In the genomic region with DNA sequence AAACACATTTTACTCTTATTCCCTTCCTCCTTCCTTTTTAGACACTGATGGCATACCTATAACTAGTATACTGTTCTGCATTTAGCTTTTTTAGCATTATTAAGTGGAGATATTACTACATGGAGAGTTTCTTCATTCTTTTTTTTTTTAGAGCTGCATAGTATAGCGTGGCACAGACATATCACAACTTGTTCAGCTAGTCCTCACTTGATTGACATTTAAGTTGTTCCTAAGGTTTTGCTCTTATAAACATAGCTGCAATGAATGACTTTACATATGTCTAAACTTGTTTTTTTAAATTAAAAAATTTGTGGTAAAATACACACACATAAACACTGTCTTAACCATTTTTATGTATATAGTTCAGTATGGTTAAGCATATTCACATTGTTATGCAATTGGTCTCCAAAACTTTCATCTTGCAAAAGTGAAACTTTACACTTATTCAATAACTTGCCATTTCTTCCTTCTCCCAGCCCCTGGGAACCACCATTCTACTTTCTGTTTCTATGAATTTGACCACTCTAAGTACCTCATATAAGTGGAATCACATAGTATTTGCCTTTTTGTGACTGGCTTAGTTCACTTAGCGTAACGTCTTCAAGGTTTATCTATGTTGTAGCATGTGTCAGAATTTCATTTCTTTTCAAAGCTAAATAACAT, we compare ENCODE assay signal across 36 cellular contexts. TPM values are rescaled to one million over a fixed set of nuclear protein-coding genes. Genes with fewer than 3 reads are reported as not detected.
DNase-seq lines count a peak whose midpoint lies in the region; ATAC-seq, FAIRE-seq and TF ChIP-seq lines count a peak whose summit lies in the region.
"Had no signal": no experiment of that assay in that cellular context is flagged by ENCODE, and none has a peak within 500 bp of the region (broad histone marks: within the 10 kb centered on the region; RNA-seq: fewer than 3 reads in every experiment).

No MANE protein-coding gene starts in this region.

- H3K9me3 Mint-ChIP-seq in activated CD4-positive, alpha-beta T cell treated with anti-CD3 and anti-CD28 coated beads, Interleukin-2, amount 10 ng/mL, durations not matched to agents 24 days and 14 days: no peaks in the 10 kb centered on the region
- H3K9me3 Mint-ChIP-seq in activated CD4-positive, alpha-beta T cell treated with anti-CD3 and anti-CD28 coated beads, Interleukin-2, amount 10 ng/mL, durations not matched to agents 7 days and 5 days: no peaks in the 10 kb centered on the region
- H3K9me3 Mint-ChIP-seq: activated naive CD8-positive, alpha-beta T cell treated with anti-CD3 and anti-CD28 coated beads for 36 hours; CD4-positive, alpha-beta T cell; neural crest cell had no signal

- TF ChIP-seq CTCF in GM12878 (IDR thresholded peaks at IDR 0.05 in 2 of 3, conservative IDR thresholded peaks at IDR 0.05 in 1 of 3; ENCODE audit: control insufficient read depth in 2 of 3, extremely low read depth in 1 of 3, insufficient read depth in 1 of 3, low read depth in 3 of 3, low read length in 3 of 3): no peak
- TF ChIP-seq CTCF in esophagus squamous epithelium (IDR thresholded peaks at IDR 0.05): no peak

- no peak for TF ChIP-seq EP300 in GM12878 (IDR thresholded peaks at IDR 0.05; ENCODE audit: borderline replicate concordance in 1 of 2, control insufficient read depth in 1 of 2, low read depth in 2 of 2, low read length in 2 of 2)

- no peaks in the 10 kb centered on the region for H3K27me3 ChIP-seq in GM12878 (replicated peaks in 1 of 2; ENCODE audit: control insufficient read depth in 2 of 2, insufficient read depth in 2 of 2, low read length in 1 of 2)
- no peaks in the 10 kb centered on the region for H3K27me3 ChIP-seq in esophagus squamous epithelium
- H3K27me3 ChIP-seq: suprapubic skin, upper lobe of right lung had no signal

- H3K36me3 Mint-ChIP-seq in activated CD4-positive, alpha-beta T cell treated with anti-CD3 and anti-CD28 coated beads, Interleukin-2, amount 10 ng/mL, durations not matched to agents 24 days and 14 days (ENCODE audit: low read depth): no peaks in the 10 kb centered on the region
- H3K36me3 Mint-ChIP-seq in activated CD4-positive, alpha-beta T cell treated with anti-CD3 and anti-CD28 coated beads, Interleukin-2, amount 10 ng/mL, durations not matched to agents 7 days and 5 days (ENCODE audit: low read depth): no peaks in the 10 kb centered on the region

- peak; percentile 44 for DNase-seq in activated CD4-positive, alpha-beta T cell treated with anti-CD3 and anti-CD28 coated beads, Interleukin-2, amount 10 ng/mL, durations not matched to agents 24 days and 14 days
- no peak for DNase-seq in activated CD4-positive, alpha-beta T cell treated with anti-CD3 and anti-CD28 coated beads, Interleukin-2, amount 10 ng/mL, durations not matched to agents 7 days and 5 days
- no peak for DNase-seq in GM12878 (ENCODE audit: low read depth, low spot score)
- DNase-seq in esophagus squamous epithelium (lab: John Stamatoyannopoulos, UW): no peak
- no peak for DNase-seq in left ventricle myocardium superior
- DNase-seq in H54 (ENCODE audit: insufficient read length, low spot score): no peak
- DNase-seq: activated CD4-positive, alpha-beta T cell treated with anti-CD3 and anti-CD28 coated beads for 4 hours; activated effector memory CD4-positive, alpha-beta T cell treated with anti-CD3 and anti-CD28 coated beads, Interleukin-2, amount 50 U/mL, for 16 hours; activated naive CD8-positive, alpha-beta T cell treated with anti-CD3 and anti-CD28 coated beads for 36 hours; aorta; CD4-positive, alpha-beta T cell; DND-41; effector CD4-positive, alpha-beta T cell; GF-D8; GOT3; hippocampal formation; NCI-H1105 treated with DMSO at 0.1 percent for 48 hours; NCI-H1930; NCI-H510A treated with DMSO at 0.1 percent for 48 hours; retina; SHP77; stimulated activated naive CD4-positive, alpha-beta T cell treated with Interleukin-2 at 50 U/mL for 16 hours; SW 1271; T-helper 9 cell; upper lobe of right lung; WERI-Rb-1 had no signal

- H3K36me3 ChIP-seq in GM12878 (ENCODE audit: control insufficient read depth in 2 of 2, insufficient read depth in 2 of 2, low read length in 1 of 2): no peaks in the 10 kb centered on the region
- H3K36me3 ChIP-seq in esophagus squamous epithelium: no peaks in the 10 kb centered on the region
- H3K36me3 ChIP-seq: cardiac muscle cell, suprapubic skin, upper lobe of right lung, WERI-Rb-1 had no signal

- no peak overlapping the region for H3K4me3 Mint-ChIP-seq in activated CD4-positive, alpha-beta T cell treated with anti-CD3 and anti-CD28 coated beads, Interleukin-2, amount 10 ng/mL, durations not matched to agents 24 days and 14 days
- H3K4me3 Mint-ChIP-seq in activated CD4-positive, alpha-beta T cell treated with anti-CD3 and anti-CD28 coated beads, Interleukin-2, amount 10 ng/mL, durations not matched to agents 7 days and 5 days: no peak overlapping the region
- H3K4me3 Mint-ChIP-seq: activated naive CD8-positive, alpha-beta T cell treated with anti-CD3 and anti-CD28 coated beads for 36 hours; CD4-positive, alpha-beta T cell; neural crest cell had no signal

- H3K79me2 ChIP-seq in GM12878 (ENCODE audit: control insufficient read depth, insufficient read depth, low read length): no peaks in the 10 kb centered on the region
- H3K79me2 ChIP-seq: parathyroid adenoma had no signal

- intact Hi-C loops in activated CD4-positive, alpha-beta T cell treated with anti-CD3 and anti-CD28 coated beads, Interleukin-2, amount 10 ng/mL, durations not matched to agents 24 days and 14 days (cut with micrococcal nuclease): loop anchor here (10.0 kb wide), 1 partner anchor 605 kb away; a partner anchor contains a TSS
- intact Hi-C loops in GM12878 (cut with micrococcal nuclease; ENCODE audit: unreplicated experiment): loop anchor here (10.0 kb wide), 1 partner anchor 245 kb away; no protein-coding TSS in a partner anchor
- intact Hi-C loops in esophagus squamous epithelium (cut with DNase I): no loop called here
- intact Hi-C loops in left ventricle myocardium superior (cut with micrococcal nuclease): loop anchor here (10.0 kb wide), 1 partner anchor 155 kb away; no protein-coding TSS in a partner anchor

- SMC1A ChIA-PET in GM12878 (lab: Charles Lee; ENCODE audit: uncharacterized antibody, unreplicated experiment): interaction anchor here (0.6 to 2.9 kb wide), 8 partner anchors 9 to 600 kb away, joined by 3 to 16 read pairs (median 4); no protein-coding TSS in a partner anchor

- H3K9me3 ChIP-seq in GM12878 (replicated peaks; ENCODE audit: control insufficient read depth, insufficient read depth, low read length): no peaks in the 10 kb centered on the region
- no peaks in the 10 kb centered on the region for H3K9me3 ChIP-seq in esophagus squamous epithelium
- H3K9me3 ChIP-seq: A549, suprapubic skin, upper lobe of right lung had no signal

- WGBS in GM12878 (ENCODE audit: insufficient coverage, insufficient replicate concordance, low lambda C conversion rate, missing lambda C conversion rate): 40% methylated on average over 3 of the region's 3 CpGs
- WGBS in esophagus squamous epithelium, 2 donors: 68 to 74% methylated on average over 3 of the region's 3 CpGs

- H3K27ac ChIP-seq in GM12878 (ENCODE audit: control insufficient read depth, insufficient read depth) (peak overlapping the region; percentile 38), esophagus squamous epithelium (no peak overlapping the region)
- H3K27ac ChIP-seq: A549, cardiac muscle cell, parathyroid adenoma, suprapubic skin, upper lobe of right lung, WERI-Rb-1 had no signal

- no TSS peak for BruUV-seq in GM12878 (replicated peaks; lab: Mats Ljungman, UMichigan)

- peak; percentile 62 for ATAC-seq in HG02610 (IDR thresholded peaks at IDR 0.05; ENCODE audit: unreplicated experiment)
- peak; percentile 71 for ATAC-seq in GM12878
- no peak for ATAC-seq in HG03159 (IDR thresholded peaks at IDR 0.05; ENCODE audit: unreplicated experiment)
- no peak for ATAC-seq in left ventricle myocardium superior
- ATAC-seq: A549, Panc1 had no signal

- H3K4me3 ChIP-seq in GM12878 (0 out of 2 replicates have a peak overlapping the region, but pooled peaks have one; percentile 8), esophagus squamous epithelium (no peak overlapping the region)
- H3K4me3 ChIP-seq: A549, cardiac muscle cell, skin epidermis, suprapubic skin, upper lobe of right lung had no signal

- POLR2A ChIA-PET in activated CD4-positive, alpha-beta T cell treated with anti-CD3 and anti-CD28 coated beads, Interleukin-2, amount 10 ng/mL, durations not matched to agents 7 days and 5 days (lab: Charles Lee): no interaction called here
- POLR2A ChIA-PET in GM12878 (lab: Charles Lee): no interaction called here

- H3K27me3 Mint-ChIP-seq in activated CD4-positive, alpha-beta T cell treated with anti-CD3 and anti-CD28 coated beads, Interleukin-2, amount 10 ng/mL, durations not matched to agents 24 days and 14 days: peaks cover 4% of the 10 kb centered on the region
- H3K27me3 Mint-ChIP-seq in activated CD4-positive, alpha-beta T cell treated with anti-CD3 and anti-CD28 coated beads, Interleukin-2, amount 10 ng/mL, durations not matched to agents 7 days and 5 days: no peaks in the 10 kb centered on the region
- H3K27me3 Mint-ChIP-seq: activated naive CD8-positive, alpha-beta T cell treated with anti-CD3 and anti-CD28 coated beads for 36 hours; CD4-positive, alpha-beta T cell had no signal

- H2AFZ ChIP-seq in GM12878 (ENCODE audit: control insufficient read depth, low read depth, low read length): no peak overlapping the region; the same call in 1 of the 2 replicates
- H2AFZ ChIP-seq: parathyroid adenoma had no signal

- peak overlapping the region; percentile 77 for H3K4me2 ChIP-seq in GM12878 (ENCODE audit: control insufficient read depth, insufficient read depth)
- H3K4me2 ChIP-seq: A549 had no signal

- H3K4me1 ChIP-seq in GM12878 (ENCODE audit: control insufficient read depth, insufficient read depth, low read length) (peaks cover 11% of the 10 kb centered on the region; the same call in 1 of the 2 replicates), esophagus squamous epithelium (peaks cover 0 to 16% (median 0%) of the 10 kb centered on the region in 3 donors)
- H3K4me1 ChIP-seq: A549, upper lobe of right lung had no signal

- H3K4me1 Mint-ChIP-seq in activated CD4-positive, alpha-beta T cell treated with anti-CD3 and anti-CD28 coated beads, Interleukin-2, amount 10 ng/mL, durations not matched to agents 24 days and 14 days: peaks cover 4% of the 10 kb centered on the region
- H3K4me1 Mint-ChIP-seq in activated CD4-positive, alpha-beta T cell treated with anti-CD3 and anti-CD28 coated beads, Interleukin-2, amount 10 ng/mL, durations not matched to agents 7 days and 5 days: peaks cover 8% of the 10 kb centered on the region

- no peak for TF ChIP-seq RAD21 in GM12878 (IDR thresholded peaks at IDR 0.05; ENCODE audit: insufficient read depth, low read depth, low read length)

- RAD21 ChIA-PET in GM12878 (lab: Charles Lee; ENCODE audit: unreplicated experiment): interaction anchor here (0.9 to 4.6 kb wide), 5 partner anchors 9 to 151 kb away, joined by 3 to 19 read pairs (median 5); no protein-coding TSS in a partner anchor

- no peaks in the 10 kb centered on the region for H4K20me1 ChIP-seq in GM12878 (ENCODE audit: control insufficient read depth, insufficient read depth)

- no peak overlapping the region for H3K9ac ChIP-seq in GM12878 (ENCODE audit: control insufficient read depth, insufficient read depth, low read length)
- H3K9ac ChIP-seq: parathyroid adenoma had no signal

- H3K27ac Mint-ChIP-seq in activated CD4-positive, alpha-beta T cell treated with anti-CD3 and anti-CD28 coated beads, Interleukin-2, amount 10 ng/mL, durations not matched to agents 24 days and 14 days: no peak overlapping the region
- H3K27ac Mint-ChIP-seq in activated CD4-positive, alpha-beta T cell treated with anti-CD3 and anti-CD28 coated beads, Interleukin-2, amount 10 ng/mL, durations not matched to agents 7 days and 5 days: no peak overlapping the region
- H3K27ac Mint-ChIP-seq: activated naive CD8-positive, alpha-beta T cell treated with anti-CD3 and anti-CD28 coated beads for 36 hours; CD4-positive, alpha-beta T cell had no signal

- FAIRE-seq in GM12878 (lab: Jason Lieb, UNC): peak; percentile 44
- no peak for FAIRE-seq in H54 (lab: Jason Lieb, UNC)
- FAIRE-seq: A549, colon had no signal

- TF ChIP-seq POLR2A in GM12878 (IDR thresholded peaks at IDR 0.05; ENCODE audit: low read depth, low read length) (no peak), esophagus squamous epithelium (IDR thresholded peaks at IDR 0.05) (no peak), H54 (IDR thresholded peaks at IDR 0.05; ENCODE audit: low read depth, low read length) (no peak)

- CTCF ChIA-PET in activated CD4-positive, alpha-beta T cell treated with anti-CD3 and anti-CD28 coated beads, Interleukin-2, amount 10 ng/mL, durations not matched to agents 7 days and 5 days (lab: Charles Lee): interaction anchor here (0.9 to 1.3 kb wide), 2 partner anchors 15 to 39 kb away, joined by 3 read pairs; no protein-coding TSS in a partner anchor
- CTCF ChIA-PET in GM12878 (lab: Yijun Ruan, JAX): interaction anchor here (0.7 to 2.4 kb wide), 5 partner anchors 9 to 596 kb away, joined by 3 to 13 read pairs (median 4); no protein-coding TSS in a partner anchor

- in situ Hi-C loops in GM12878 (cut with MboI): no loop called here

RNA-seq across cellular contexts. Expression of a gene that starts 48.7 kb away (rescaled TPM):
- total RNA-seq in activated CD4-positive, alpha-beta T cell treated with anti-CD3 and anti-CD28 coated beads, Interleukin-2, amount 10 ng/mL, durations not matched to agents 24 days and 14 days: 0.36 and 0.40 TPM in 2 replicates
- total RNA-seq in activated CD4-positive, alpha-beta T cell treated with anti-CD3 and anti-CD28 coated beads, Interleukin-2, amount 10 ng/mL, durations not matched to agents 7 days and 5 days: under 1 TPM in 1 of 2 experiments, not detected in 1; 0.07 TPM
- 2.4 and 2.8 TPM in 2 replicates for total RNA-seq in GM12878 (2013; cell fraction: nucleolus; rRNA removed)
- total RNA-seq in GM12878 (2014; rRNA removed) (0.73 and 1.0 TPM in 2 replicates), GM12878 (2014; rRNA removed; fragmentation: Illumina TruSeq; extraction: Trizol) (0.83 and 0.98 TPM in 2 replicates), GM12878 (2021) (0.66 and 0.87 TPM in 2 replicates), esophagus squamous epithelium (under 1 TPM in 2 of 4 donors, not detected in 2; 0.19 to 0.95 TPM), left ventricle myocardium superior (0.25 TPM)
- polyA plus RNA-seq in GM12878 (2011; ENCODE audit: low read depth): 0.21 TPM
- polyA plus RNA-seq in GM12878 (2011; rRNA removed) (0.68 and 1.1 TPM in 2 replicates), GM12878 (2014; fragmentation: Illumina TruSeq; extraction: Trizol) (0.65 and 0.72 TPM in 2 replicates), GM12878 (2014; fragmentation: Nextera tagmentation; extraction: Ambion mirVana) (1 to 10 TPM; 1.4 to 2.4 TPM), GM12878 (2014; rRNA removed) (0.39 and 0.65 TPM in 2 replicates), GM12878 (2016; fragmentation: Nextera tagmentation; extraction: Ambion mirVana) (1 to 10 TPM in 1 of 2 experiments, under 1 TPM in 1; 0.34 to 1.0 TPM)
- 0.05 and 0.12 TPM in 2 replicates for polyA plus RNA-seq in GM12878 (2011; cell fraction: cytosol; rRNA removed)
- polyA plus RNA-seq in GM12878 (2011; cell fraction: nucleus; rRNA removed): 1.3 and 1.6 TPM in 2 replicates
- polyA plus RNA-seq in GM12878 (2012): 0.52 and 0.70 TPM in 2 replicates
- polyA minus RNA-seq in GM12878 (2011; rRNA and poly(A)+ RNA removed): 0.29 and 1.3 TPM in 2 replicates
- polyA minus RNA-seq in GM12878 (2011; cell fraction: cytosol; rRNA and poly(A)+ RNA removed): not detected in 2 replicates
- polyA minus RNA-seq in GM12878 (2011; cell fraction: nucleus; rRNA and poly(A)+ RNA removed): 0.97 and 2.9 TPM in 2 replicates
- total RNA-seq: activated naive CD8-positive, alpha-beta T cell treated with anti-CD3 and anti-CD28 coated beads for 36 hours had no signal
- polyA plus RNA-seq: cardiac muscle cell had no signal

RNA-seq across cellular contexts. Expression of a gene that starts 57.3 kb away (rescaled TPM):
- total RNA-seq in activated CD4-positive, alpha-beta T cell treated with anti-CD3 and anti-CD28 coated beads, Interleukin-2, amount 10 ng/mL, durations not matched to agents 24 days and 14 days: 20.8 and 21.3 TPM in 2 replicates
- total RNA-seq in activated CD4-positive, alpha-beta T cell treated with anti-CD3 and anti-CD28 coated beads, Interleukin-2, amount 10 ng/mL, durations not matched to agents 7 days and 5 days: 10 to 100 TPM; 19.1 to 23.3 TPM
- 71.0 and 84.3 TPM in 2 replicates for total RNA-seq in GM12878 (2013; cell fraction: nucleolus; rRNA removed)
- total RNA-seq in GM12878 (2014; rRNA removed) (19.4 and 21.4 TPM in 2 replicates), GM12878 (2014; rRNA removed; fragmentation: Illumina TruSeq; extraction: Trizol) (22.1 and 22.9 TPM in 2 replicates), GM12878 (2021) (13.1 and 14.4 TPM in 2 replicates), esophagus squamous epithelium (10 to 100 TPM in 2 of 4 donors, 1 to 10 TPM in 2; 1.9 to 16.9 (median 9.3) TPM), left ventricle myocardium superior (2.1 TPM)
- polyA plus RNA-seq in GM12878 (2011; ENCODE audit: low read depth): 9.4 TPM
- polyA plus RNA-seq in GM12878 (2011; rRNA removed) (25.6 and 35.4 TPM in 2 replicates), GM12878 (2014; fragmentation: Illumina TruSeq; extraction: Trizol) (23.2 and 25.0 TPM in 2 replicates), GM12878 (2014; fragmentation: Nextera tagmentation; extraction: Ambion mirVana) (10 to 100 TPM; 16.6 to 24.7 TPM), GM12878 (2014; rRNA removed) (13.7 and 16.6 TPM in 2 replicates), GM12878 (2016; fragmentation: Nextera tagmentation; extraction: Ambion mirVana) (10 to 100 TPM; 21.4 to 22.2 TPM)
- polyA plus RNA-seq in GM12878 (2011; cell fraction: cytosol; rRNA removed): 12.8 and 14.3 TPM in 2 replicates
- 21.7 and 23.7 TPM in 2 replicates for polyA plus RNA-seq in GM12878 (2011; cell fraction: nucleus; rRNA removed)
- 8.6 and 10.2 TPM in 2 replicates for polyA plus RNA-seq in GM12878 (2012)
- 13.7 and 22.7 TPM in 2 replicates for polyA minus RNA-seq in GM12878 (2011; rRNA and poly(A)+ RNA removed)
- polyA minus RNA-seq in GM12878 (2011; cell fraction: cytosol; rRNA and poly(A)+ RNA removed): 6.1 and 10.2 TPM in 2 replicates
- 16.0 and 41.7 TPM in 2 replicates for polyA minus RNA-seq in GM12878 (2011; cell fraction: nucleus; rRNA and poly(A)+ RNA removed)

Comparison
In these comparisons a context has a peak if more than half of its experiments do, and no peak if none do; other contexts are left out.
1. ATAC-seq: peak in HG02610 (single experiment) and GM12878 (single experiment); none in HG03159 (single experiment) and left ventricle myocardium superior (single experiment).